ENCODE assay signal across 10 cellular contexts in the genomic region with DNA sequence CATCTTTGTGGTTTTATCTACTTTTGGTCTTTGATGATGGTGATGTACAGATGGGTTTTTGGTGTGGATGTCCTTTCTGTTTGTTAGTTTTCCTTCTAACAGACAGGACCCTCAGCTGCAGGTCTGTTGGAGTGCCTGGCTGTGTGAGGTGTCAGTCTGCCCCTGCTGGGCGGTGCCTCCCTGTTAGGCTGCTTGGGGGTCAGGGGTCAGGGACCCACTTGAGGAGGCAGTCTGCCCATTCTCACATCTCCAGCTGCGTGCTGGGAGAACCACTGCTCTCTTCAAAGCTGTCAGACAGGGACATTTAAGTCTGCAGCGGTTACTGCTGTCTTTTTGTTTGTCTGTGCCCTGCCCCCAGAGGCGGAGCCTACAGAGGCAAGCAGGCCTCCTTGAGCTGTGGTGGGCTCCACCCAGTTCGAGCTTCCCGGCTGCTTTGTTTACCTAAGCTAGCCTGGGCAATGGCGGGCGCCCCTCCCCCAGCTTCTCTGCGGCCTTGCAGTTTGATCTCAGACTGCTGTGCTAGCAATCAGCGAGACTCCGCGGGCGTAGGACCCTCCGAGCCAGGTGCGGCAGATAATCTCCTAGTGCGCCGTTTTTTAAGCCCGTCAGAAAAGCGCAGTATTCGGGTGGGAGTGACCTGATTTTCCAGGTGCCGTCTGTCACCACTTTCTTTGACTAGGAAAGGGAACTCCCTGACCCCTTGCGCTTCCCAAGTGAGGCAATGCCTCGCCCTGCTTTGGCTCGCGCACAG. TPM values are rescaled to one million over a fixed set of nuclear protein-coding genes. Genes with fewer than 3 reads are reported as not detected.
DNase-seq lines count a peak whose midpoint lies in the region; ATAC-seq, FAIRE-seq and TF ChIP-seq lines count a peak whose summit lies in the region.
"Not testable (repeated sequence)": the region's sequence is repeated elsewhere in the genome, so short reads cannot be mapped to it uniquely, and the experiment has no call there.
"Had no signal": no experiment of that assay in that cellular context is flagged by ENCODE, and none has a peak within 500 bp of the region (broad histone marks: within the 10 kb centered on the region; RNA-seq: fewer than 3 reads in every experiment).

No MANE protein-coding gene starts in this region.

- not testable (repeated sequence) for FAIRE-seq in A549 (lab: Jason Lieb, UNC)

- TF ChIP-seq EP300 in A549 (IDR thresholded peaks at IDR 0.05) = not testable (repeated sequence)

- H3K9ac ChIP-seq in IMR-90 (ENCODE audit: low read depth, low read length) = not testable (repeated sequence)

- H3K9me1 ChIP-seq in IMR-90 (ENCODE audit: insufficient read depth, low read length) = not testable (repeated sequence)

- peaks cover 12% of the 10 kb centered on the region for H3K27me3 Mint-ChIP-seq in activated CD8-positive, alpha-beta T cell treated with anti-CD3 and anti-CD28 coated beads, Interleukin-2, amount 10 ng/mL, durations not matched to agents 7 days and 5 days (ENCODE audit: low read depth)
- not testable (repeated sequence) for H3K27me3 Mint-ChIP-seq in memory B cell

- peaks cover 10% of the 10 kb centered on the region; the same call in 1 of the 2 replicates for H3K27me3 ChIP-seq in IMR-90 (ENCODE audit: control insufficient read depth, insufficient read depth, low read length)
- not testable (repeated sequence) for H3K27me3 ChIP-seq in heart left ventricle; spleen (replicated peaks in 1 of 7)

- not testable (repeated sequence) for TF ChIP-seq CTCF in A549 (IDR thresholded peaks at IDR 0.05); IMR-90 (conservative IDR thresholded peaks at IDR 0.05; ENCODE audit: low read depth, low read length); cardiac fibroblast (IDR thresholded peaks at IDR 0.05; ENCODE audit: low read depth, low read length); heart left ventricle (IDR thresholded peaks at IDR 0.05); spleen (IDR thresholded peaks at IDR 0.05 in 8 of 11, conservative IDR thresholded peaks at IDR 0.05 in 3 of 11)

- H3K79me1 ChIP-seq in IMR-90 (ENCODE audit: low read depth in 1 of 2, low read length in 2 of 2) = not testable (repeated sequence)

- intact Hi-C loops in IMR-90 (cut with micrococcal nuclease); heart left ventricle (cut with DNase I); spleen (cut with DNase I; ENCODE audit: low total_unique reads): not testable (repeated sequence)

- H3K9me3 Mint-ChIP-seq in activated CD8-positive, alpha-beta T cell treated with anti-CD3 and anti-CD28 coated beads, Interleukin-2, amount 10 ng/mL, durations not matched to agents 7 days and 5 days (ENCODE audit: insufficient read depth); memory B cell: not testable (repeated sequence)

- not testable (repeated sequence) for H4K20me1 ChIP-seq in IMR-90 (ENCODE audit: insufficient read depth, low read length)

- in situ Hi-C loops in IMR-90 (cut with MboI; ENCODE audit: low sequenced_read_pairs) = not testable (repeated sequence)

- H3K27ac ChIP-seq in A549 (peak overlapping the region; percentile 76 to 86), IMR-90 (ENCODE audit: insufficient read depth, low read length) (peak overlapping the region; percentile 29; the same call in 1 of the 2 replicates), heart left ventricle (peak overlapping the region in 3 of 12 donors; percentile 13 to 24 (median 14)), spleen (peak overlapping the region in 4 of 8 donors; percentile 13 to 67 (median 40))

- H3K23ac ChIP-seq in IMR-90 (ENCODE audit: low read depth, low read length) = not testable (repeated sequence)

- POLR2A ChIA-PET in A549 (lab: Yijun Ruan, JAX) (interaction anchor here (0.6 kb wide), 1 partner anchor 761 kb away, joined by 3 read pairs; no protein-coding TSS in a partner anchor), IMR-90 (lab: Charles Lee; ENCODE audit: unreplicated experiment) (interaction anchor here (0.5 kb wide), 1 partner anchor 255 kb away, joined by 5 read pairs; no protein-coding TSS in a partner anchor)
- POLR2A ChIA-PET in activated CD8-positive, alpha-beta T cell treated with anti-CD3 and anti-CD28 coated beads, Interleukin-2, amount 10 ng/mL, durations not matched to agents 7 days and 5 days (lab: Charles Lee) = not testable (repeated sequence)

- not testable (repeated sequence) for TF ChIP-seq POLR2A in A549 (IDR thresholded peaks at IDR 0.05; ENCODE audit: low read length); IMR-90 (IDR thresholded peaks at IDR 0.05; ENCODE audit: low read depth, low read length); heart left ventricle (IDR thresholded peaks at IDR 0.05); spleen (IDR thresholded peaks at IDR 0.05)

- CTCF ChIA-PET in A549 (lab: Yijun Ruan, JAX) = interaction anchor here (1.2 kb wide), 1 partner anchor 84 kb away, joined by 3 read pairs; no protein-coding TSS in a partner anchor
- CTCF ChIA-PET in IMR-90 (lab: Yijun Ruan, JAX); activated CD8-positive, alpha-beta T cell treated with anti-CD3 and anti-CD28 coated beads, Interleukin-2, amount 10 ng/mL, durations not matched to agents 7 days and 5 days (lab: Charles Lee): not testable (repeated sequence)

- H2AK5ac ChIP-seq in IMR-90 (ENCODE audit: low read depth, low read length) = not testable (repeated sequence)

- H4K5ac ChIP-seq in IMR-90 (ENCODE audit: low read depth, low read length) = not testable (repeated sequence)

- DNase-seq in A549 (ENCODE audit: low read depth in 1 of 2, low spot score in 1 of 2) (peak in 1 of 2 experiments; percentile 43), NCI-H82 (lab: John Stamatoyannopoulos, UW) (peak; percentile 82), heart left ventricle (peak in 4 of 5 donors; percentile 19 to 60 (median 42))
- DNase-seq in IMR-90; activated CD8-positive, alpha-beta T cell treated with anti-CD3 and anti-CD28 coated beads, Interleukin-2, amount 10 ng/mL, durations not matched to agents 7 days and 5 days; cardiac fibroblast (ENCODE audit: low read depth in 2 of 2); memory B cell (ENCODE audit: low spot score in 2 of 2); spleen: not testable (repeated sequence)

- not testable (repeated sequence) for H3K4me1 Mint-ChIP-seq in activated CD8-positive, alpha-beta T cell treated with anti-CD3 and anti-CD28 coated beads, Interleukin-2, amount 10 ng/mL, durations not matched to agents 7 days and 5 days (ENCODE audit: low read depth); memory B cell

- ATAC-seq in A549; IMR-90 (ENCODE audit: low read depth); activated CD8-positive, alpha-beta T cell treated with anti-CD3 and anti-CD28 coated beads, Interleukin-2, amount 10 ng/mL, durations not matched to agents 7 days and 5 days; heart left ventricle; memory B cell (ENCODE audit: low read depth): not testable (repeated sequence)

- H3K4me3 ChIP-seq in A549 (peak overlapping the region; percentile 55), cardiac fibroblast (replicated peaks in 1 of 2; ENCODE audit: low read depth in 2 of 2, low read length in 2 of 2) (peak overlapping the region; percentile 28 to 37), heart left ventricle (peak overlapping the region in 11 of 12 donors; percentile 13 to 62 (median 46)), spleen (peak overlapping the region in 5 of 8 donors; percentile 5 to 61 (median 25))
- H3K4me3 ChIP-seq in IMR-90 (ENCODE audit: insufficient read depth, low read depth, low read length) = not testable (repeated sequence)

- not testable (repeated sequence) for H2AK9ac ChIP-seq in IMR-90 (replicated peaks; ENCODE audit: low read depth, low read length, poor library complexity)

- H4K8ac ChIP-seq in IMR-90 (ENCODE audit: low read depth in 2 of 2, low read length in 2 of 2) = not testable (repeated sequence)

- H2BK20ac ChIP-seq in IMR-90 (ENCODE audit: low read depth, low read length) = not testable (repeated sequence)

- H3K18ac ChIP-seq in IMR-90 (ENCODE audit: low read depth, low read length) = not testable (repeated sequence)

- H2BK120ac ChIP-seq in IMR-90 (ENCODE audit: low read depth, low read length) = not testable (repeated sequence)

- H2AFZ ChIP-seq in IMR-90 (replicated peaks; ENCODE audit: low read length, poor library complexity) = not testable (repeated sequence)

- not testable (repeated sequence) for H3K27ac Mint-ChIP-seq in activated CD8-positive, alpha-beta T cell treated with anti-CD3 and anti-CD28 coated beads, Interleukin-2, amount 10 ng/mL, durations not matched to agents 7 days and 5 days; memory B cell

- not testable (repeated sequence) for TF ChIP-seq RAD21 in A549 (conservative IDR thresholded peaks at IDR 0.05 in 1 of 2, IDR thresholded peaks at IDR 0.05 in 1 of 2); IMR-90 (IDR thresholded peaks at IDR 0.05; ENCODE audit: low read length)

- H3K9me3 ChIP-seq in A549 (peaks cover 19% of the 10 kb centered on the region), heart left ventricle (peaks cover 0 to 16% (median 0%) of the 10 kb centered on the region in 12 donors), spleen (peaks cover 0 to 21% (median 12%) of the 10 kb centered on the region in 8 donors)
- not testable (repeated sequence) for H3K9me3 ChIP-seq in IMR-90 (ENCODE audit: control insufficient read depth, insufficient read depth, low read length)

- H2BK5ac ChIP-seq in IMR-90 (ENCODE audit: low read depth, low read length, poor library complexity, severe bottlenecking) = not testable (repeated sequence)

- not testable (repeated sequence) for H3K4me1 ChIP-seq in A549; IMR-90 (ENCODE audit: control insufficient read depth, insufficient read depth, low read length); heart left ventricle; spleen

- not testable (repeated sequence) for H3K56ac ChIP-seq in IMR-90 (ENCODE audit: extremely low read depth, insufficient read depth, low read length)

- not testable (repeated sequence) for H3K36me3 ChIP-seq in IMR-90 (ENCODE audit: control insufficient read depth, insufficient read depth, low read length); heart left ventricle; spleen

- H4K91ac ChIP-seq in IMR-90 (ENCODE audit: insufficient read depth, low read depth, low read length) = not testable (repeated sequence)

- not testable (repeated sequence) for BruUV-seq in IMR-90 (replicated peaks; lab: Mats Ljungman, UMichigan)

- H3K4me2 ChIP-seq in A549 = peak overlapping the region; percentile 61
- H3K4me2 ChIP-seq in IMR-90 (ENCODE audit: low read depth, low read length) = not testable (repeated sequence)

- H2BK15ac ChIP-seq in IMR-90 (ENCODE audit: low read depth, low read length) = not testable (repeated sequence)

- dilution Hi-C loops in IMR-90 (cut with HindIII; ENCODE audit: low sequenced_read_pairs, unreplicated experiment) = not testable (repeated sequence)

- 4% methylated on average over 21 of the region's 25 CpGs for WGBS in A549 (ENCODE audit: missing lambda C conversion rate)
- 58% methylated on average over 9 of the region's 25 CpGs; no CpG with 5 or more reads in 1 of the 2 experiments for WGBS in IMR-90 (ENCODE audit: extremely low coverage in 2 of 2, insufficient read length in 1 of 2), 2 experiments
- 33 to 72% (median 50%) methylated on average over 4 to 25 of the region's 25 CpGs for WGBS in heart left ventricle, 4 donors
- WGBS in spleen, 5 donors = 63 to 82% (median 78%) methylated on average over 20 to 25 of the region's 25 CpGs

- not testable (repeated sequence) for H3K4ac ChIP-seq in IMR-90 (ENCODE audit: low read depth, low read length)

- not testable (repeated sequence) for H3K36me3 Mint-ChIP-seq in activated CD8-positive, alpha-beta T cell treated with anti-CD3 and anti-CD28 coated beads, Interleukin-2, amount 10 ng/mL, durations not matched to agents 7 days and 5 days (ENCODE audit: low read depth); memory B cell

- H3K14ac ChIP-seq in IMR-90 (replicated peaks; ENCODE audit: low read depth, low read length) = not testable (repeated sequence)

- peak overlapping the region; percentile 26 for H3K4me3 Mint-ChIP-seq in activated CD8-positive, alpha-beta T cell treated with anti-CD3 and anti-CD28 coated beads, Interleukin-2, amount 10 ng/mL, durations not matched to agents 7 days and 5 days
- H3K4me3 Mint-ChIP-seq in memory B cell = peak overlapping the region; percentile 74

RNA-seq across cellular contexts. Expression of a gene that starts 36.0 kb away (rescaled TPM):
- polyA plus RNA-seq in A549 (2011; rRNA removed) (not detected in 2 replicates), A549 (2017; fragmentation: RNase III; extraction: RNeasy Plus Mini Kit Qiagen cat#74134 plus additional on column Dnase treatment) (not detected in 3 replicates), IMR-90 (2012; rRNA removed) (not detected in 2 replicates), heart left ventricle (under 1 TPM in 1 of 2 donors, not detected in 1; 0.08 TPM), spleen (under 1 TPM in 2 of 3 donors, not detected in 1; 0.02 to 0.03 TPM)
- polyA plus RNA-seq in A549 (2012; cell fraction: cytosol; rRNA removed) = not detected in 2 replicates
- polyA plus RNA-seq in A549 (2012; cell fraction: nucleus; rRNA removed) = 0.01 TPM in 1 of 2 replicates, not detected in the other
- polyA minus RNA-seq in A549 (2011; rRNA and poly(A)+ RNA removed) = not detected in 2 replicates
- total RNA-seq in IMR-90 (2012; rRNA removed) (not detected in 2 replicates), heart left ventricle (not detected), spleen (under 1 TPM in 1 of 7 donors, not detected in 6; 0.09 TPM)
- polyA plus RNA-seq in IMR-90 (2012; cell fraction: cytosol; rRNA removed) = not detected in 2 replicates
- polyA plus RNA-seq in IMR-90 (2012; cell fraction: nucleus; rRNA removed; ENCODE audit: low replicate concordance) = not detected in 2 replicates
- total RNA-seq in activated CD8-positive, alpha-beta T cell treated with anti-CD3 and anti-CD28 coated beads, Interleukin-2, amount 10 ng/mL, durations not matched to agents 7 days and 5 days = not detected
- total RNA-seq: ascending aorta, SJCRH30 had no signal

RNA-seq across cellular contexts. Expression of a gene that starts 55.3 kb away (rescaled TPM):
- polyA plus RNA-seq in A549 (2011; rRNA removed) (2.2 and 2.4 TPM in 2 replicates), A549 (2017; fragmentation: RNase III; extraction: RNeasy Plus Mini Kit Qiagen cat#74134 plus additional on column Dnase treatment) (0.50 to 0.65 TPM (median 0.52 TPM) in 3 replicates), IMR-90 (2012; rRNA removed) (0.27 and 0.29 TPM in 2 replicates), heart left ventricle (1 to 10 TPM; 2.9 to 4.8 TPM), spleen (100 to 1,000 TPM in 2 of 3 donors, 10 to 100 TPM in 1; 72.0 to 111 (median 103) TPM)
- 0.17 and 0.21 TPM in 2 replicates for polyA plus RNA-seq in A549 (2012; cell fraction: cytosol; rRNA removed)
- polyA plus RNA-seq in A549 (2012; cell fraction: nucleus; rRNA removed) = 0.13 and 0.36 TPM in 2 replicates
- polyA minus RNA-seq in A549 (2011; rRNA and poly(A)+ RNA removed) = 3.0 and 5.5 TPM in 2 replicates
- total RNA-seq in IMR-90 (2012; rRNA removed) (0.28 and 0.36 TPM in 2 replicates), heart left ventricle (10 to 100 TPM in 2 of 9 donors, 1 to 10 TPM in 7; 2.6 to 27.9 (median 5.4) TPM), spleen (100 to 1,000 TPM; 119 to 173 (median 144) TPM)
- polyA plus RNA-seq in IMR-90 (2012; cell fraction: cytosol; rRNA removed) = 0.24 and 0.30 TPM in 2 replicates
- 0.14 and 0.45 TPM in 2 replicates for polyA plus RNA-seq in IMR-90 (2012; cell fraction: nucleus; rRNA removed; ENCODE audit: low replicate concordance)
- 10 to 100 TPM; 68.2 to 68.7 TPM for total RNA-seq in activated CD8-positive, alpha-beta T cell treated with anti-CD3 and anti-CD28 coated beads, Interleukin-2, amount 10 ng/mL, durations not matched to agents 7 days and 5 days
